ENCODE assay signal across 7 cellular contexts in the genomic region with DNA sequence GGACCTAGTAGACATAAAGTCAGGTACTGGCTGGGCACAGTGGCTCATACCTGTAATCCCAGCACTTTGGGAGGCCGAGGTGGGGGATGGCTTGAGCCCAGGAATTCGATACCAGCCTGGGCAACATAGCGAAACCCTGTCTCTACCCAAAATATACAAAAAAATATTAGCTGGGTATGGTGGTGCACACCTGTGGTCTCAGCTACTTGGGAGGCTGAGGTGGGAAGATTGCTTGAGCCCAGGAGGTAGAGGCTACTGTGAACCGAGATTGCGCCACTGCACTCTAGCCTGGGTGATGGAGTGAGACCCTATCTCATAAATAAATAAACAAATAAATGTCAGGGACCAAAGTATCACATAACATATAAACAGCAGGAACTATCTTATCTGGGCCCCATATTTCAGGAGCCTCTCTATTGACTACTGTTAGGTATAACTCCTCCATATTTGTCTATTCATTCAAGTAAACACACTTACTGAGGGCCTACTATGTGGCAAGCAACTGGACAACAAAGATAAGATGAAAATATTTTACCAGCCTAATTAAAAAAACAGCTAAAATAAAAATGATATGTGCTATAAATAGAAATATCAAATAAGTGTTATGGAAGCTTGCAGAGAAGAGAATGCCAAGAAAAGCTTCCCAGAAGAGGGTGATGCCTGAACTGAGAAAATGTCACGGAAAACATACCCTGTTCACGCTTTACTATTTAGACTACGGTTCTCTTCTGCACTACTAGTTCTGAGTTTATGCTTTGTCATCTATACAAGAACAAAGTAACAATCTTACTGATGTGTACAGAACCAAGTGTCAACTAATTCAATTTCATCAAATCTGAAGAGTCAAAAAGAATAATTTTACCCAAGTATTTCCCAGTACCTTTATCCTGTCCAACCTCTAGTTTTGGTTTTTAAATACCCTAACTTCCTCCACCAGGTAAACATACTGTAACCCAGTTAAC. TPM values are rescaled to one million over a fixed set of nuclear protein-coding genes. Genes with fewer than 3 reads are reported as not detected.
DNase-seq lines count a peak whose midpoint lies in the region; ATAC-seq and TF ChIP-seq lines count a peak whose summit lies in the region.

No MANE protein-coding gene starts in this region.

- 84 to 92% (median 85%) methylated on average over 8 of the region's 8 CpGs for WGBS in spleen, 5 donors

- H3K27ac ChIP-seq in HUES48 (ENCODE audit: low read depth, low read length) = no peak overlapping the region
- no peak overlapping the region for H3K27ac ChIP-seq in iPS-18a (ENCODE audit: low read length)
- H3K27ac ChIP-seq in spleen = peak overlapping the region in 6 of 8 donors; percentile 46 to 100 (median 98)

- peaks cover 38% of the 10 kb centered on the region for H3K36me3 ChIP-seq in HUES48 (ENCODE audit: control insufficient read depth, insufficient read depth, low read length)
- H3K36me3 ChIP-seq in iPS-18a (ENCODE audit: control insufficient read depth, low read depth, low read length) = peaks cover 20% of the 10 kb centered on the region
- peaks cover 0 to 41% (median 24%) of the 10 kb centered on the region in 6 donors for H3K36me3 ChIP-seq in spleen

- H3K27me3 ChIP-seq in HUES48 (ENCODE audit: control insufficient read depth, insufficient read depth, low read length) (no peaks in the 10 kb centered on the region), iPS-18a (ENCODE audit: control insufficient read depth, insufficient read depth, low read length) (no peaks in the 10 kb centered on the region), spleen (replicated peaks in 1 of 7) (no peaks in the 10 kb centered on the region)

- no peaks in the 10 kb centered on the region for H3K9me3 ChIP-seq in HUES48 (ENCODE audit: control insufficient read depth, insufficient read depth, low read length)
- H3K9me3 ChIP-seq in iPS-18a (ENCODE audit: control insufficient read depth, low read depth, low read length) = no peaks in the 10 kb centered on the region
- H3K9me3 ChIP-seq in spleen = no peaks in the 10 kb centered on the region

- H3K4me1 ChIP-seq in HUES48 (ENCODE audit: control insufficient read depth, insufficient read depth, low read length) (peaks cover 7% of the 10 kb centered on the region), iPS-18a (ENCODE audit: control insufficient read depth, low read depth, low read length) (peaks cover 12% of the 10 kb centered on the region), spleen (peaks cover 20 to 70% (median 48%) of the 10 kb centered on the region in 6 donors)

- peak; percentile 30 for DNase-seq in activated CD8-positive, alpha-beta memory T cell treated with anti-CD3 and anti-CD28 coated beads, Interleukin-2, amount 50 U/mL, for 48 hours
- DNase-seq in spleen (no peak), GM20000 (ENCODE audit: low spot score) (no peak), activated gamma-delta T cell treated with Interleukin-2 at 50 U/mL for 16 hours (no peak)

- no peak for ATAC-seq in HG03097 (IDR thresholded peaks at IDR 0.05; ENCODE audit: low FRiP score, unreplicated experiment)

- intact Hi-C loops in spleen (cut with DNase I; ENCODE audit: low total_unique reads) = no loop called here

- TF ChIP-seq POLR2A in spleen (IDR thresholded peaks at IDR 0.05) = no peak

- H3K9ac ChIP-seq in HUES48 (ENCODE audit: low read depth, low read length) (no peak overlapping the region), iPS-18a (ENCODE audit: low read length) (peak overlapping the region; percentile 91)

- H3K4me3 ChIP-seq in HUES48 (ENCODE audit: low read depth, low read length) = peak overlapping the region; percentile 97
- H3K4me3 ChIP-seq in iPS-18a (ENCODE audit: low read length) = peak overlapping the region; percentile 99
- H3K4me3 ChIP-seq in spleen = peak overlapping the region in 6 of 8 donors; percentile 68 to 83 (median 75)

- no peak for TF ChIP-seq CTCF in spleen (IDR thresholded peaks at IDR 0.05 in 8 of 11, conservative IDR thresholded peaks at IDR 0.05 in 3 of 11)
- no peak for TF ChIP-seq CTCF in GM20000 (IDR thresholded peaks at IDR 0.05; ENCODE audit: extremely low read depth, missing control alignments)

RNA-seq across cellular contexts. Expression of gene NUP98, which starts 1.9 kb away (rescaled TPM):
- 100 to 1,000 TPM in 3 of 7 donors, 10 to 100 TPM in 4; 71.2 to 171 (median 99.7) TPM for total RNA-seq in spleen
- polyA plus RNA-seq in spleen = 10 to 100 TPM; 12.6 to 21.4 (median 16.9) TPM

RNA-seq across cellular contexts. Expression of gene PGAP2, which starts 12.9 kb away (rescaled TPM):
- 10 to 100 TPM; 10.7 to 22.2 (median 13.3) TPM for total RNA-seq in spleen
- polyA plus RNA-seq in spleen = 10 to 100 TPM; 14.9 to 19.7 (median 15.1) TPM

RNA-seq across cellular contexts. Expression of gene RHOG, which starts 45.3 kb away (rescaled TPM):
- 100 to 1,000 TPM; 144 to 256 (median 155) TPM for total RNA-seq in spleen
- 100 to 1,000 TPM; 102 to 142 (median 107) TPM for polyA plus RNA-seq in spleen

Comparison
In these comparisons a context has a peak if more than half of its experiments do, and no peak if none do; other contexts are left out.
1. H3K27ac ChIP-seq: peak in spleen (6 of 8); none in HUES48 (single experiment) and iPS-18a (single experiment).
2. Peak in every context shown above with its lines, with median percentiles within 50 percentile points of each other: H3K4me3 ChIP-seq.